Comparison of ENCODE assay signal across 1 cellular context in the genomic region with DNA sequence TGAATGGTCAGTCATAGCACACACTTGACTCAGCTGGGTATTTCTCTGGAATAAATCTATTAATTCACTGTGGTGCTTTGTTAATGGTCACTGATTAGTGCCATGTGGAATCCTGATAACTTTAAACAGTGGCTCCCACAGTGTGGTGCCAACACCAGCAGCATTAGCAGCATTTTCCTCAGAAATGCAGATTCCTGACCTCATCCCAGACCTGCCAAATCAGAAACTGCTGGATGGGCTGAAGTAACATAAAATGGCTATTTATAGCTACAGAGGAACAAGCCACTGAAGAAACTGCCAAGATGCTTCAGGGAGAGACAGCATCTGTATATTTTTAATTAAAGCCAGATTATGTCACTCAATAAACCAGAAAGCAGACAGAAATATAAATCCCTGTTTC.
TF ChIP-seq lines count a peak whose summit lies in the region.

No MANE protein-coding gene starts in this region.

TF ChIP-seq in IMR-90, 13 proteins besides CTCF, POLR2A, EP300 and RAD21 (continued from another document):
- no peak for TF ChIP-seq ELK1 (IDR thresholded peaks at IDR 0.05; ENCODE audit: borderline replicate concordance, low read depth, low read length)
- TF ChIP-seq CHD1 (IDR thresholded peaks at IDR 0.05; ENCODE audit: low read depth, low read length), result no peak
- no peak for TF ChIP-seq CEBPB (IDR thresholded peaks at IDR 0.05; ENCODE audit: low read depth, low read length)
- no peak for TF ChIP-seq MAFK (IDR thresholded peaks at IDR 0.05; ENCODE audit: low read depth, low read length)
- TF ChIP-seq RFX5 (IDR thresholded peaks at IDR 0.05; ENCODE audit: low read depth, low read length), result no peak
- TF ChIP-seq USF2 (IDR thresholded peaks at IDR 0.05; ENCODE audit: low read depth, low read length), result no peak
TF ChIP-seq in IMR-90: peak in this region for 0.
